ENCODE assay signal across 10 cellular contexts in the genomic region with DNA sequence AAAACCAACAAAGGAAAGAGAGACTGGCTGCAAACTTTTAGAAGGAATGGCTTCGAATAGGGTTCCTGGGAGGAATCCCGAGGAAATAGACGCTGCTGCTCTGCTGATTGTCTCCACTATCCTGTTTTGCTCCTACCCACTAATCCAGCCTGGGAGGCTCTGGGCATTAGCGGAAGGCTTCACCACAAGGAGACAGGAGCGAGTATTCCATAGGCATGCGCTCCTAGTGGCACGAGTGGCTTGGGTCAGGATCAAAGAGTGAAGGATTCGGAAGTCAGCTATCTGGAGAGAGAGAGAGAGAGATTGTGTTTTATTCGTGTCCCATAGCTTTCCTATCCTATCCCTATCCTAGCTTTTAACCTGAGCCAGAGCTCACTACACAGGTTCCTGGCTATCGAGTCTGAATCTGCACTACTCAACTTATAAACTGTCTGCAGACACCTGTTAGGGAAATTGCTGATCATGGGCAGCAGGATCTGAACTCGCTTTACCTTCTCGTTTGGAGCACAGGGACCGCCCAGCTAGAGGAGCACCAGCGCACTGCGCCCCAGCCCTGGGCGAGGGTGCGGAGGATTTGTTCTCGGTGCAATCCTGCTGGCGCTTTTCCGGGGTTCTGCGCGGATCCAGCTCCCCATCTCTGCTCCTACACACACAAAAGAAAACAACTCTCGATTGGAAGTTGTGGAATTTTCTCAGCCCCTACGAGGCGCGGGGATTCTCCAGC. TPM values are rescaled to one million over a fixed set of nuclear protein-coding genes. Genes with fewer than 3 reads are reported as not detected.
DNase-seq lines count a peak whose midpoint lies in the region; ATAC-seq and TF ChIP-seq lines count a peak whose summit lies in the region.
"Had no signal": no experiment of that assay in that cellular context is flagged by ENCODE, and none has a peak within 500 bp of the region (broad histone marks: within the 10 kb centered on the region; RNA-seq: fewer than 3 reads in every experiment).

No MANE protein-coding gene starts in this region.

- DNase-seq in HT1080 (ENCODE audit: low read depth) (peak; percentile 62), iPS-NIHi7 (ENCODE audit: extremely low spot score) (peak; percentile 56), sigmoid colon (no peak), NCI-H774 (lab: John Stamatoyannopoulos, UW) (no peak), epidermal melanocyte (ENCODE audit: insufficient read length, low spot score) (no peak)
- DNase-seq: activated naive CD8-positive, alpha-beta T cell treated with anti-CD3 and anti-CD28 coated beads for 36 hours had no signal

- TF ChIP-seq EP300 in sigmoid colon (IDR thresholded peaks at IDR 0.05), result no peak

- H3K4me1 Mint-ChIP-seq in brain, result peaks cover 17% of the 10 kb centered on the region

- H3K4me3 Mint-ChIP-seq in brain, result peak overlapping the region; percentile 81 to 88 (median 86)
- H3K4me3 Mint-ChIP-seq: activated naive CD8-positive, alpha-beta T cell treated with anti-CD3 and anti-CD28 coated beads for 36 hours had no signal

- H3K36me3 ChIP-seq in sigmoid colon, result no peaks in the 10 kb centered on the region

- 3 to 6% methylated on average over 26 of the region's 26 CpGs for WGBS in sigmoid colon, 2 donors

- H3K9me3 Mint-ChIP-seq in brain, result no peaks in the 10 kb centered on the region

- no peak for TF ChIP-seq POLR2A in sigmoid colon (IDR thresholded peaks at IDR 0.05)

- peaks cover 12 to 46% (median 17%) of the 10 kb centered on the region in 3 donors for H3K27me3 ChIP-seq in sigmoid colon

- H3K4me1 ChIP-seq in sigmoid colon, result peaks cover 0 to 17% (median 16%) of the 10 kb centered on the region in 4 donors

- no peaks in the 10 kb centered on the region for H3K9me3 ChIP-seq in sigmoid colon

- peak overlapping the region in 2 of 5 experiments; percentile 7 to 60 for H3K27ac Mint-ChIP-seq in brain
- H3K27ac Mint-ChIP-seq: activated naive CD8-positive, alpha-beta T cell treated with anti-CD3 and anti-CD28 coated beads for 36 hours had no signal

- H3K36me3 Mint-ChIP-seq in brain, result no peaks in the 10 kb centered on the region
- H3K36me3 Mint-ChIP-seq: activated naive CD8-positive, alpha-beta T cell treated with anti-CD3 and anti-CD28 coated beads for 36 hours had no signal

- intact Hi-C loops in sigmoid colon (cut with DNase I), result no loop called here

- TF ChIP-seq CTCF in brain (conservative IDR thresholded peaks at IDR 0.05) (peak in 1 of 2 experiments; percentile 60), sigmoid colon (IDR thresholded peaks at IDR 0.05) (no peak)

- no peak overlapping the region for H3K27ac ChIP-seq in sigmoid colon

- ATAC-seq in HG03439 (IDR thresholded peaks at IDR 0.05; ENCODE audit: unreplicated experiment), result no peak
- no peak for ATAC-seq in HG03159 (IDR thresholded peaks at IDR 0.05; ENCODE audit: unreplicated experiment)

- H3K27me3 Mint-ChIP-seq in brain, result peaks cover 51% of the 10 kb centered on the region

- H3K4me3 ChIP-seq in sigmoid colon, result peak overlapping the region in 3 of 4 donors; percentile 16 to 37 (median 24)

RNA-seq across cellular contexts. Expression of a gene that starts 0.7 kb away (rescaled TPM):
- total RNA-seq in HT1080 (2014; rRNA removed; shearing (Covaris generic)), result not detected in 2 replicates
- polyA plus RNA-seq in HT1080 (2015; cell fraction: cytosol; rRNA removed), result not detected in 2 replicates
- polyA plus RNA-seq in HT1080 (2015; cell fraction: nucleus; rRNA removed), result not detected in 2 replicates
- polyA plus RNA-seq in brain (ENCODE audit: insufficient read depth, low read depth, low replicate concordance), result 0.20 TPM
- total RNA-seq in sigmoid colon, result 1 to 10 TPM in 1 of 4 donors, under 1 TPM in 3; 0.28 to 2.1 (median 0.64) TPM
- 1 to 10 TPM in 1 of 3 donors, not detected in 2; 3.0 TPM for polyA plus RNA-seq in sigmoid colon
- total RNA-seq: activated naive CD8-positive, alpha-beta T cell treated with anti-CD3 and anti-CD28 coated beads for 36 hours; ureter had no signal

Comparison
In these comparisons a context has a peak if more than half of its experiments do, and no peak if none do; other contexts are left out.
1. DNase-seq: peak in HT1080 (single experiment) and iPS-NIHi7 (single experiment); none in sigmoid colon (single experiment), NCI-H774 (single experiment) and epidermal melanocyte (single experiment).